ENCODE assay signal across 8 cellular contexts in genomic region chrX:54044126-54044876, GRCh38. TPM values are rescaled to one million over a fixed set of nuclear protein-coding genes. Genes with fewer than 3 reads are reported as not detected.
DNase-seq lines count a peak whose midpoint lies in the region; ATAC-seq and TF ChIP-seq lines count a peak whose summit lies in the region.

TSS of gene PHF8 (minus strand) at chrX:54044473. CDS start at chrX:54042728, 1,745 bp downstream.

- H3K27me3 ChIP-seq in trophoblast cell (ENCODE audit: insufficient read depth, low read length) (no peaks in the 10 kb centered on the region), tibial nerve (no peaks in the 10 kb centered on the region)

- peak within 1 kb of the TSS; percentile 95 for H3K27ac Mint-ChIP-seq in T-helper 1 cell treated with Interleukin-12 subunit alpha and Interleukin-12 subunit beta and Interleukin-4 antibody, amounts not matched to agents 30 μg/mL and 1 μg/mL, for 36 hours

- H3K36me3 ChIP-seq in trophoblast cell (ENCODE audit: control insufficient read depth in 1 of 2, insufficient read depth in 2 of 2, low read length in 2 of 2) (no peaks in the 10 kb centered on the region), tibial nerve (peaks cover 0 to 15% (median 0%) of the 10 kb centered on the region in 3 donors)

- peaks cover 16% of the 10 kb centered on the region for H3K4me1 Mint-ChIP-seq in T-helper 1 cell treated with Interleukin-12 subunit alpha and Interleukin-12 subunit beta and Interleukin-4 antibody, amounts not matched to agents 30 μg/mL and 1 μg/mL, for 36 hours (ENCODE audit: low read depth)

- H3K4me1 ChIP-seq in trophoblast cell (ENCODE audit: control insufficient read depth in 1 of 2, insufficient read depth in 2 of 2, low read length in 2 of 2) (peaks cover 2 to 3% of the 10 kb centered on the region in 2 experiments), tibial nerve (peaks cover 0 to 15% (median 0%) of the 10 kb centered on the region in 4 donors)

- H3K23ac ChIP-seq in trophoblast cell (ENCODE audit: low read length), result no peak within 1 kb of the TSS

- no peaks in the 10 kb centered on the region for H3K9me3 Mint-ChIP-seq in T-helper 1 cell treated with Interleukin-12 subunit alpha and Interleukin-12 subunit beta and Interleukin-4 antibody, amounts not matched to agents 30 μg/mL and 1 μg/mL, for 36 hours

- TF ChIP-seq EP300 in tibial nerve (IDR thresholded peaks at IDR 0.05), result peak in 1 of 2 donors; percentile 89

- H3K79me1 ChIP-seq in trophoblast cell (ENCODE audit: low read length), result peaks cover 10% of the 10 kb centered on the region

- peak within 1 kb of the TSS; percentile 97 for H3K9ac ChIP-seq in trophoblast cell (ENCODE audit: low read length)

- DNase-seq in GM13977 (ENCODE audit: low spot score) (peak; percentile 85), NCI-H1694 (lab: John Stamatoyannopoulos, UW) (peak; percentile 93), amniotic epithelial cell (ENCODE audit: low read depth) (peak; percentile 94), cardiac septum (ENCODE audit: low spot score) (peak; percentile 97), trophoblast cell (peak; percentile 94 to 96), tibial nerve (ENCODE audit: low spot score in 2 of 2) (peak; percentile 82 to 89)

- peak within 1 kb of the TSS; percentile 90 for H3K4me3 Mint-ChIP-seq in T-helper 1 cell treated with Interleukin-12 subunit alpha and Interleukin-12 subunit beta and Interleukin-4 antibody, amounts not matched to agents 30 μg/mL and 1 μg/mL, for 36 hours

- H3K27me3 Mint-ChIP-seq in T-helper 1 cell treated with Interleukin-12 subunit alpha and Interleukin-12 subunit beta and Interleukin-4 antibody, amounts not matched to agents 30 μg/mL and 1 μg/mL, for 36 hours (ENCODE audit: low read depth), result no peaks in the 10 kb centered on the region

- H2BK12ac ChIP-seq in trophoblast cell (ENCODE audit: low read length), result peak within 1 kb of the TSS; percentile 49

- H2AK5ac ChIP-seq in trophoblast cell (ENCODE audit: low read length), result peak within 1 kb of the TSS; percentile 69

- H4K12ac ChIP-seq in trophoblast cell (ENCODE audit: low read depth, low read length), result peak within 1 kb of the TSS; percentile 96

- peak within 1 kb of the TSS; percentile 96 for H3K14ac ChIP-seq in trophoblast cell (ENCODE audit: low read length)

- intact Hi-C loops in cardiac septum (cut with DNase I), result loop anchor here (2.0 to 5.0 kb wide), 2 partner anchors 138 to 360 kb away; partner anchors contain the start of gene FAM120C

- H3K9me3 ChIP-seq in trophoblast cell (ENCODE audit: insufficient read depth, low read depth, low read length) (no peaks in the 10 kb centered on the region), tibial nerve (no peaks in the 10 kb centered on the region)

- H2BK120ac ChIP-seq in trophoblast cell (ENCODE audit: insufficient read depth, low read length, poor library complexity), result peak within 1 kb of the TSS; percentile 98

- H3K4ac ChIP-seq in trophoblast cell (ENCODE audit: low read depth, low read length), result peak within 1 kb of the TSS; percentile 98

- peak; percentile 83 for ATAC-seq in HG02885 (IDR thresholded peaks at IDR 0.05; ENCODE audit: poor library complexity, unreplicated experiment)

- peak within 1 kb of the TSS; percentile 100 for H4K8ac ChIP-seq in trophoblast cell (ENCODE audit: low read depth, low read length)

- TF ChIP-seq CTCF in GM13977 (IDR thresholded peaks at IDR 0.05; ENCODE audit: extremely low read depth, insufficient read depth, missing control alignments) (no peak), tibial nerve (IDR thresholded peaks at IDR 0.05) (no peak)

- peak within 1 kb of the TSS; percentile 98 for H2BK5ac ChIP-seq in trophoblast cell (ENCODE audit: low read depth, low read length, poor library complexity)

- peak within 1 kb of the TSS; percentile 100 for H2AFZ ChIP-seq in trophoblast cell (ENCODE audit: insufficient read depth, low read length, poor library complexity)

- peak within 1 kb of the TSS; percentile 94 for H4K91ac ChIP-seq in trophoblast cell (ENCODE audit: low read depth, low read length)

- TF ChIP-seq POLR2A in tibial nerve (IDR thresholded peaks at IDR 0.05), result peak; percentile 11 to 55

- peaks cover 6% of the 10 kb centered on the region for H3K79me2 ChIP-seq in trophoblast cell (ENCODE audit: control insufficient read depth, insufficient read depth, low read length, poor library complexity)

- no CpG with 5 or more reads among the region's 66 CpGs for WGBS in trophoblast cell (ENCODE audit: extremely low coverage, insufficient coverage, insufficient read length)
- WGBS in tibial nerve, 2 donors, result 1 to 43% methylated on average over 28 to 62 of the region's 66 CpGs

- H3K4me3 ChIP-seq in trophoblast cell (ENCODE audit: low read depth, low read length), result peak within 1 kb of the TSS; percentile 87
- H3K4me3 ChIP-seq in tibial nerve, result peak within 1 kb of the TSS; percentile 49 to 94 (median 75)

- peak within 1 kb of the TSS; percentile 97 for H3K4me2 ChIP-seq in trophoblast cell (ENCODE audit: low read length)

- in situ Hi-C loops in GM13977 (cut with MboI; ENCODE audit: low pct_unique_long_range_greater_than_20kb, low sequenced_read_pairs, unreplicated experiment), result no loop called here

- peak within 1 kb of the TSS; percentile 91 for H3K27ac ChIP-seq in trophoblast cell (ENCODE audit: low read depth, low read length)
- peak within 1 kb of the TSS; percentile 65 to 97 (median 93) for H3K27ac ChIP-seq in tibial nerve

- H3K36me3 Mint-ChIP-seq in T-helper 1 cell treated with Interleukin-12 subunit alpha and Interleukin-12 subunit beta and Interleukin-4 antibody, amounts not matched to agents 30 μg/mL and 1 μg/mL, for 36 hours (ENCODE audit: low read depth), result peaks cover 15% of the 10 kb centered on the region

- peak within 1 kb of the TSS; percentile 92 for H3K18ac ChIP-seq in trophoblast cell (ENCODE audit: low read length)

RNA-seq across cellular contexts. Expression of gene PHF8, which starts in this region (rescaled TPM):
- total RNA-seq in cardiac septum (12.3 TPM), tibial nerve (10 to 100 TPM; 34.9 to 63.1 (median 60.5) TPM)
- 13.2 and 13.3 TPM in 2 replicates for polyA plus RNA-seq in trophoblast cell (2013)

Comparison
In these comparisons a context has a peak if more than half of its experiments do, and no peak if none do; other contexts are left out.
1. Peak in every context shown above with its lines: DNase-seq, ATAC-seq, H3K4me3 ChIP-seq and H3K27ac ChIP-seq.